In the genomic region with DNA sequence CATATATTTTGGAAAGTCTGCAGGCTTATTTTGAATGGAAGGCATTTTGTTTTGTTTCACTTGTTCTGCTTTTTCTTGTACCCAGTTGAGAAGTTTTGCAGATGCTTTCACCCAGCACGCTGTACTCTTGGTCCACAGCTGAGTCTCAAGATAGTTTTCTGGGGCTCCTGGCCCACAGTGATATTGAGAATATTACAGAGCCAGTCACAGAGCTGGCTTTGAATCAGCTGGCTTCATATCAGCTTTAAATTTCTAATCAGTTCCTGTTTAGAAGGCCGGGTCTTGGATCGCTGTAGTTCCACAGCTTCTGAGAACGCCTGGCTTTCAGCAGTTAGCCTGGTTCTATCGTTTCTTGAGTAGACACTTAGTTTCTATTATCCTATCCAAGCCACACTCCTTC, we compare ENCODE assay signal across 27 cellular contexts. TPM values are rescaled to one million over a fixed set of nuclear protein-coding genes. Genes with fewer than 3 reads are reported as not detected.
DNase-seq lines count a peak whose midpoint lies in the region; ATAC-seq, FAIRE-seq and TF ChIP-seq lines count a peak whose summit lies in the region.
"Had no signal": no experiment of that assay in that cellular context is flagged by ENCODE, and none has a peak within 500 bp of the region (broad histone marks: within the 10 kb centered on the region; RNA-seq: fewer than 3 reads in every experiment).

No MANE protein-coding gene starts in this region.

- no peaks in the 10 kb centered on the region for H3K23me2 ChIP-seq in H1 (ENCODE audit: low read depth, low read length)

- CTCF ChIA-PET in CD8-positive, alpha-beta T cell (lab: Charles Lee): interaction anchor here (0.9 to 3.4 kb wide), 7 partner anchors 14 to 371 kb away, joined by 3 to 13 read pairs (median 4); no protein-coding TSS in a partner anchor
- CTCF ChIA-PET in activated CD8-positive, alpha-beta T cell treated with anti-CD3 and anti-CD28 coated beads, Interleukin-2, amount 10 ng/mL, durations not matched to agents 7 days and 5 days (lab: Charles Lee): interaction anchor here (1.2 to 4.4 kb wide), 5 partner anchors 9 to 83 kb away, joined by 3 to 24 read pairs (median 8); no protein-coding TSS in a partner anchor
- CTCF ChIA-PET in H1 (lab: Charles Lee; ENCODE audit: partially characterized antibody): interaction anchor here (0.9 to 2.6 kb wide), 5 partner anchors 10 to 371 kb away, joined by 3 to 14 read pairs (median 3); no protein-coding TSS in a partner anchor

- H3K4me1 Mint-ChIP-seq in activated T-cell treated with anti-CD3 and anti-CD28 coated beads, Interleukin-2, amount 50 U/mL, for 24 hours (ENCODE audit: low read depth): peaks cover 41% of the 10 kb centered on the region
- H3K4me1 Mint-ChIP-seq in CD8-positive, alpha-beta T cell (ENCODE audit: low read depth): peaks cover 33% of the 10 kb centered on the region
- H3K4me1 Mint-ChIP-seq in activated CD8-positive, alpha-beta T cell treated with anti-CD3 and anti-CD28 coated beads, Interleukin-2, amount 10 ng/mL, durations not matched to agents 7 days and 5 days (ENCODE audit: low read depth): peaks cover 31% of the 10 kb centered on the region

- POLR2A ChIA-PET in CD8-positive, alpha-beta T cell (lab: Charles Lee): interaction anchor here (0.7 to 1.9 kb wide), 5 partner anchors 10 to 67 kb away, joined by 3 to 9 read pairs (median 3); no protein-coding TSS in a partner anchor
- POLR2A ChIA-PET in activated CD8-positive, alpha-beta T cell treated with anti-CD3 and anti-CD28 coated beads, Interleukin-2, amount 10 ng/mL, durations not matched to agents 7 days and 5 days (lab: Charles Lee): interaction anchor here (0.7 to 2.1 kb wide), 3 partner anchors 8 to 57 kb away, joined by 3 to 5 read pairs (median 4); no protein-coding TSS in a partner anchor
- POLR2A ChIA-PET in H1 (lab: Charles Lee; ENCODE audit: partially characterized antibody): no interaction called here

- no peaks in the 10 kb centered on the region for H3K36me3 ChIP-seq in CD8-positive, alpha-beta T cell (ENCODE audit: insufficient read depth, low read length)
- H3K36me3 ChIP-seq in H1 (ENCODE audit: control insufficient read depth in 2 of 4, insufficient read depth in 4 of 4, low read length in 3 of 4): no peaks in the 10 kb centered on the region
- H3K36me3 ChIP-seq: breast epithelium, heart right ventricle, neutrophil, transverse colon had no signal

- H3K79me1 ChIP-seq in H1 (ENCODE audit: low read depth, low read length): no peaks in the 10 kb centered on the region

- 0 out of 2 replicates have a peak overlapping the region, but pooled peaks have one; percentile 32 for H2BK20ac ChIP-seq in H1 (ENCODE audit: low read length)

- peak overlapping the region; percentile 40 for H3K27ac ChIP-seq in CD8-positive, alpha-beta T cell (ENCODE audit: low read depth, low read length)
- H3K27ac ChIP-seq in H1 (ENCODE audit: low read depth, low read length): no peak overlapping the region
- H3K27ac ChIP-seq: breast epithelium, heart right ventricle, neutrophil, transverse colon had no signal

- no peak overlapping the region for H2BK12ac ChIP-seq in H1 (ENCODE audit: low read depth, low read length)

- no peaks in the 10 kb centered on the region for H3K27me3 ChIP-seq in CD8-positive, alpha-beta T cell (ENCODE audit: insufficient read depth, low read length)
- H3K27me3 ChIP-seq in H1 (replicated peaks in 1 of 4; ENCODE audit: control insufficient read depth in 3 of 4, extremely low read depth in 1 of 4, insufficient read depth in 3 of 4, low read length in 3 of 4): no peaks in the 10 kb centered on the region; a peak in 1 of 7 replicates
- H3K27me3 ChIP-seq: breast epithelium, neutrophil had no signal

- no peak overlapping the region for H3K23ac ChIP-seq in H1 (ENCODE audit: insufficient read length)

- H4K20me1 ChIP-seq in H1 (replicated peaks in 1 of 2; ENCODE audit: control insufficient read depth in 1 of 2, insufficient read depth in 2 of 2, low read length in 2 of 2): no peaks in the 10 kb centered on the region

- no peak overlapping the region for H2AFZ ChIP-seq in H1 (ENCODE audit: low read length)

- no peaks in the 10 kb centered on the region for H3K79me2 ChIP-seq in H1 (ENCODE audit: control insufficient read depth in 1 of 2, insufficient read depth in 2 of 2, low read length in 2 of 2)

- H3K18ac ChIP-seq in H1 (ENCODE audit: extremely low read depth, low read length): no peak overlapping the region; the same call in 1 of the 2 replicates

- H3K36me3 Mint-ChIP-seq in activated T-cell treated with anti-CD3 and anti-CD28 coated beads, Interleukin-2, amount 50 U/mL, for 24 hours (ENCODE audit: low read depth): peaks cover 8% of the 10 kb centered on the region
- peaks cover 11% of the 10 kb centered on the region for H3K36me3 Mint-ChIP-seq in CD8-positive, alpha-beta T cell
- peaks cover 7% of the 10 kb centered on the region for H3K36me3 Mint-ChIP-seq in activated CD8-positive, alpha-beta T cell treated with anti-CD3 and anti-CD28 coated beads, Interleukin-2, amount 10 ng/mL, durations not matched to agents 7 days and 5 days (ENCODE audit: low read depth)

- FAIRE-seq in H1 (lab: Jason Lieb, UNC): no peak
- FAIRE-seq: endothelial cell of umbilical vein, frontal cortex, GM12891, H54, kidney had no signal

- no peak for ATAC-seq in CD8-positive, alpha-beta T cell
- ATAC-seq in activated CD8-positive, alpha-beta T cell treated with anti-CD3 and anti-CD28 coated beads, Interleukin-2, amount 10 ng/mL, durations not matched to agents 7 days and 5 days: peak; percentile 40
- ATAC-seq: heart right ventricle, left ventricle myocardium superior, right cardiac atrium had no signal

- H2AK5ac ChIP-seq in H1 (ENCODE audit: low read depth, low read length): no peak overlapping the region

- no peak overlapping the region for H4K91ac ChIP-seq in H1 (replicated peaks; ENCODE audit: insufficient read length, low read length)

- no peak for TF ChIP-seq CTCF in CD8-positive, alpha-beta T cell (IDR thresholded peaks at IDR 0.05)
- TF ChIP-seq CTCF in H1 (IDR thresholded peaks at IDR 0.05; ENCODE audit: control extremely low read depth in 1 of 3, insufficient read depth in 1 of 3, low read depth in 1 of 3, low read length in 3 of 3): no peak

- no peak overlapping the region for H3K14ac ChIP-seq in H1 (ENCODE audit: insufficient read length)

- H2BK15ac ChIP-seq in H1 (ENCODE audit: low read length): no peak overlapping the region

- H3K27ac Mint-ChIP-seq in activated T-cell treated with anti-CD3 and anti-CD28 coated beads, Interleukin-2, amount 50 U/mL, for 24 hours: peak overlapping the region; percentile 73
- peak overlapping the region; percentile 90 for H3K27ac Mint-ChIP-seq in CD8-positive, alpha-beta T cell
- H3K27ac Mint-ChIP-seq in activated CD8-positive, alpha-beta T cell treated with anti-CD3 and anti-CD28 coated beads, Interleukin-2, amount 10 ng/mL, durations not matched to agents 7 days and 5 days: peak overlapping the region; percentile 83

- H4K8ac ChIP-seq in H1 (ENCODE audit: extremely low read depth, insufficient read depth, low read length): no peak overlapping the region

- H3K27me3 Mint-ChIP-seq in activated T-cell treated with anti-CD3 and anti-CD28 coated beads, Interleukin-2, amount 50 U/mL, for 24 hours: no peaks in the 10 kb centered on the region
- no peaks in the 10 kb centered on the region for H3K27me3 Mint-ChIP-seq in CD8-positive, alpha-beta T cell (ENCODE audit: low read depth)
- no peaks in the 10 kb centered on the region for H3K27me3 Mint-ChIP-seq in activated CD8-positive, alpha-beta T cell treated with anti-CD3 and anti-CD28 coated beads, Interleukin-2, amount 10 ng/mL, durations not matched to agents 7 days and 5 days (ENCODE audit: low read depth)

- intact Hi-C loops in CD8-positive, alpha-beta T cell (cut with DNase I, micrococcal nuclease): loop anchor here in 1 of 2 experiments (1.0 kb wide), 1 partner anchor 8 kb away; no protein-coding TSS in a partner anchor
- intact Hi-C loops in posterior cingulate gyrus (cut with DNase I): no loop called here

- TF ChIP-seq RAD21 in H1 (IDR thresholded peaks at IDR 0.05 in 1 of 2, conservative IDR thresholded peaks at IDR 0.05 in 1 of 2; ENCODE audit: low read depth in 2 of 2, low read length in 2 of 2): no peak

- H4K5ac ChIP-seq in H1 (ENCODE audit: insufficient read length, low read depth, low read length): no peak overlapping the region

- H3K4me2 ChIP-seq in H1 (ENCODE audit: insufficient read depth in 1 of 2, low read depth in 2 of 2, low read length in 2 of 2): no peak overlapping the region

- H3K4me3 Mint-ChIP-seq in activated T-cell treated with anti-CD3 and anti-CD28 coated beads, Interleukin-2, amount 50 U/mL, for 24 hours: peak overlapping the region; percentile 73
- peak overlapping the region; percentile 82 for H3K4me3 Mint-ChIP-seq in CD8-positive, alpha-beta T cell
- peak overlapping the region; percentile 75 for H3K4me3 Mint-ChIP-seq in activated CD8-positive, alpha-beta T cell treated with anti-CD3 and anti-CD28 coated beads, Interleukin-2, amount 10 ng/mL, durations not matched to agents 7 days and 5 days

- no peak overlapping the region for H3K9ac ChIP-seq in H1 (replicated peaks in 1 of 4; ENCODE audit: extremely low read depth in 1 of 4, low read depth in 3 of 4, low read length in 3 of 4)

- H3K4me1 ChIP-seq in CD8-positive, alpha-beta T cell (ENCODE audit: insufficient read depth, low read length): peaks cover 17% of the 10 kb centered on the region
- peaks cover 0 to 3% (median 0%) of the 10 kb centered on the region in 4 experiments; a peak in 2 of 7 replicates for H3K4me1 ChIP-seq in H1 (replicated peaks in 1 of 4; ENCODE audit: control insufficient read depth in 3 of 4, insufficient read depth in 4 of 4, low read length in 3 of 4)
- H3K4me1 ChIP-seq: breast epithelium, transverse colon had no signal

- H3K4me3 ChIP-seq in CD8-positive, alpha-beta T cell (ENCODE audit: low read depth, low read length): peak overlapping the region; percentile 27
- H3K4me3 ChIP-seq in H1 (ENCODE audit: extremely low read depth in 1 of 4, insufficient read depth in 2 of 4, low read depth in 3 of 4, low read length in 4 of 4): no peak overlapping the region
- H3K4me3 ChIP-seq: breast epithelium, heart right ventricle, transverse colon had no signal

- no peaks in the 10 kb centered on the region for H3K9me3 ChIP-seq in CD8-positive, alpha-beta T cell (ENCODE audit: low read length)
- no peaks in the 10 kb centered on the region for H3K9me3 ChIP-seq in H1 (ENCODE audit: insufficient read depth in 2 of 2, low read depth in 1 of 2, low read length in 1 of 2)
- H3K9me3 ChIP-seq: breast epithelium, neutrophil, transverse colon had no signal

- no peak overlapping the region for H3K4ac ChIP-seq in H1 (replicated peaks; ENCODE audit: insufficient read length, low read depth, low read length)

- no peak for TF ChIP-seq EP300 in H1 (IDR thresholded peaks at IDR 0.05; ENCODE audit: borderline replicate concordance in 1 of 2, low read depth in 2 of 2, low read length in 2 of 2)

- H3K56ac ChIP-seq in H1 (replicated peaks; ENCODE audit: insufficient read length, low read depth, low read length): no peak overlapping the region

- 94% methylated on average over 5 of the region's 5 CpGs; no CpG with 5 or more reads in 1 of the 2 experiments for WGBS in H1 (ENCODE audit: extremely low coverage in 1 of 2, insufficient coverage in 1 of 2, insufficient read length in 1 of 2, insufficient replicate concordance in 2 of 2, low coverage in 1 of 2, low lambda C conversion rate in 2 of 2, missing lambda C conversion rate in 1 of 2), 2 experiments

- no peaks in the 10 kb centered on the region for H3K9me3 Mint-ChIP-seq in activated T-cell treated with anti-CD3 and anti-CD28 coated beads, Interleukin-2, amount 50 U/mL, for 24 hours
- H3K9me3 Mint-ChIP-seq in CD8-positive, alpha-beta T cell: peaks cover 4% of the 10 kb centered on the region
- no peaks in the 10 kb centered on the region for H3K9me3 Mint-ChIP-seq in activated CD8-positive, alpha-beta T cell treated with anti-CD3 and anti-CD28 coated beads, Interleukin-2, amount 10 ng/mL, durations not matched to agents 7 days and 5 days (ENCODE audit: insufficient read depth)

- TF ChIP-seq POLR2A in H1 (IDR thresholded peaks at IDR 0.05; ENCODE audit: control extremely low read depth in 1 of 2, low read depth in 2 of 2, low read length in 2 of 2): no peak

- no peak overlapping the region for H2BK5ac ChIP-seq in H1 (ENCODE audit: low read depth, low read length)

- H2BK120ac ChIP-seq in H1 (replicated peaks; ENCODE audit: low read depth, low read length): no peak overlapping the region

- DNase-seq in activated T-cell treated with anti-CD3 and anti-CD28 coated beads, Interleukin-2, amount 50 U/mL, for 24 hours: no peak
- no peak for DNase-seq in activated T-cell treated with anti-CD3 and anti-CD28 coated beads for 4 hours
- no peak for DNase-seq in CD8-positive, alpha-beta T cell
- DNase-seq in activated CD8-positive, alpha-beta T cell treated with anti-CD3 and anti-CD28 coated beads, Interleukin-2, amount 10 ng/mL, durations not matched to agents 7 days and 5 days: no peak
- DNase-seq in H1 (ENCODE audit: low read depth in 1 of 2, low spot score in 2 of 2): no peak
- no peak for DNase-seq in posterior cingulate gyrus
- no peak for DNase-seq in NCI-H69 (lab: John Stamatoyannopoulos, UW)
- no peak for DNase-seq in islet precursor cell
- DNase-seq: activated gamma-delta T cell; anterior cingulate cortex; DMS153; heart right ventricle; KBM-7; kidney; left ventricle myocardium superior; NCI-H1105; NCI-H187 treated with DMSO at 0.1 percent for 48 hours; NCI-H524; right cardiac atrium; stimulated activated CD4-positive, alpha-beta T cell treated with anti-CD3 and anti-CD28 coated beads, Interleukin-4, amount 100 ng/mL, for 1 hour; transverse colon had no signal

RNA-seq across cellular contexts. Expression of a gene that starts 32.5 kb away (rescaled TPM):
- total RNA-seq in CD8-positive, alpha-beta T cell: 10 to 100 TPM; 11.5 to 11.8 TPM
- 10 to 100 TPM; 36.4 to 36.6 TPM for total RNA-seq in activated CD8-positive, alpha-beta T cell treated with anti-CD3 and anti-CD28 coated beads, Interleukin-2, amount 10 ng/mL, durations not matched to agents 7 days and 5 days
- 12.8 and 13.3 TPM in 2 replicates for total RNA-seq in H1 (2021; fragmentation: NEBNext Ultra II Directional; extraction: Animal tissue kit (Norgen Biotek cat#: 25700))
- 3.4 and 4.2 TPM in 2 replicates for polyA plus RNA-seq in H1 (2011; rRNA removed)
- 5.6 TPM for polyA plus RNA-seq in H1 (2011; cell fraction: cytosol; rRNA removed)
- 2.7 TPM for polyA plus RNA-seq in H1 (2011; cell fraction: nucleus; rRNA removed)
- 4.0 to 6.0 TPM (median 4.8 TPM) in 4 replicates for polyA plus RNA-seq in H1 (2012, experiment 1 of 2)
- polyA plus RNA-seq in H1 (2012, experiment 2 of 2): 0.41 TPM
- polyA plus RNA-seq in H1 (2013, experiment 1 of 2): 4.9 TPM
- polyA plus RNA-seq in H1 (2013, experiment 2 of 2): 4.4 TPM
- polyA minus RNA-seq in H1 (2011; rRNA and poly(A)+ RNA removed): 7.2 and 9.8 TPM in 2 replicates
- polyA minus RNA-seq in H1 (2011; cell fraction: cytosol; rRNA and poly(A)+ RNA removed): 8.9 TPM
- polyA minus RNA-seq in H1 (2011; cell fraction: nucleus; rRNA and poly(A)+ RNA removed): 13.5 TPM
